In the genomic region with DNA sequence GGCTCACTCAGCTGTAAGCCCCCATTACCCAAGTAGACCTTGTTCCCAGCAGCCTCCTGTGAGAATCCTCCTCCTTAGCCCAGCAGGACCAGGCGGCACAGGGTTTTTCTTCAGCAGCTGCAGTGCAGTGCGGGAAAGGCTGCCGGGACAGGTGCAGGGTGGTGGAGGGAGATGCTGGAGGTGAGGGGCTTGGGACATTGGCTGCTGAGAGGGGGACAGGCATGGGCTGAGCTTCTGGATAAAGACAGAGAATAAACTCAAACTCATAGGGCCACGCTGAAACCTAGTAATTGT, we compare ENCODE assay signal across 18 cellular contexts.
A peak's percentile ranks its signal among the peaks of the same experiment; 100 is the strongest.
DNase-seq lines count a peak whose midpoint lies in the region; ATAC-seq, FAIRE-seq and TF ChIP-seq lines count a peak whose summit lies in the region.
"Had no signal": no experiment of that assay in that cellular context is flagged by ENCODE, and none has a peak within 500 bp of the region (broad histone marks: within the 10 kb centered on the region; RNA-seq: fewer than 3 reads in every experiment).

No MANE protein-coding gene starts in this region.

- no peak overlapping the region for H4K91ac ChIP-seq in H1 (replicated peaks; ENCODE audit: insufficient read length, low read length)

- H3K23me2 ChIP-seq in H1 (ENCODE audit: low read depth, low read length) = no peaks in the 10 kb centered on the region

- H3K18ac ChIP-seq in H1 (ENCODE audit: extremely low read depth, low read length) = no peak overlapping the region

- peak overlapping the region; percentile 15; the same call in 1 of the 2 replicates for H4K8ac ChIP-seq in H1 (ENCODE audit: extremely low read depth, insufficient read depth, low read length)

- H4K5ac ChIP-seq in H1 (ENCODE audit: insufficient read length, low read depth, low read length) = no peak overlapping the region

- no peak for FAIRE-seq in H1 (lab: Jason Lieb, UNC)
- FAIRE-seq: GM18507 had no signal

- H3K36me3 ChIP-seq in H1 (ENCODE audit: control insufficient read depth in 2 of 4, insufficient read depth in 4 of 4, low read length in 3 of 4) = peaks cover 0 to 4% (median 0%) of the 10 kb centered on the region in 4 experiments; a peak in 2 of 8 replicates
- H3K36me3 ChIP-seq in stomach = no peaks in the 10 kb centered on the region
- H3K36me3 ChIP-seq in esophagus muscularis mucosa = no peaks in the 10 kb centered on the region
- H3K36me3 ChIP-seq: SJSA1 had no signal

- H3K4me1 ChIP-seq in H1 (replicated peaks in 1 of 4; ENCODE audit: control insufficient read depth in 3 of 4, insufficient read depth in 4 of 4, low read length in 3 of 4) = peaks cover 0 to 8% (median 0%) of the 10 kb centered on the region in 4 experiments; a peak in 2 of 7 replicates
- H3K4me1 ChIP-seq in stomach = no peaks in the 10 kb centered on the region
- H3K4me1 ChIP-seq in esophagus muscularis mucosa = no peaks in the 10 kb centered on the region
- H3K4me1 ChIP-seq: SJSA1 had no signal

- no peak overlapping the region for H3K4me2 ChIP-seq in H1 (ENCODE audit: insufficient read depth in 1 of 2, low read depth in 2 of 2, low read length in 2 of 2)
- H3K4me2 ChIP-seq: KMS-11 had no signal

- ATAC-seq in GM21786 (IDR thresholded peaks at IDR 0.05; ENCODE audit: unreplicated experiment) = no peak

- no peak overlapping the region for H2BK15ac ChIP-seq in H1 (ENCODE audit: low read length)

- H4K20me1 ChIP-seq in H1 (replicated peaks in 1 of 2; ENCODE audit: control insufficient read depth in 1 of 2, insufficient read depth in 2 of 2, low read length in 2 of 2) = peaks cover 2 to 6% of the 10 kb centered on the region in 2 experiments

- H2BK120ac ChIP-seq in H1 (replicated peaks; ENCODE audit: low read depth, low read length) = no peak overlapping the region

- H3K9me3 ChIP-seq in H1 (ENCODE audit: insufficient read depth in 2 of 2, low read depth in 1 of 2, low read length in 1 of 2) (peaks cover 26 to 71% of the 10 kb centered on the region in 2 experiments; a peak in 3 of 4 replicates), stomach (no peaks in the 10 kb centered on the region), esophagus muscularis mucosa (no peaks in the 10 kb centered on the region)
- H3K9me3 ChIP-seq: SJSA1 had no signal

- CTCF ChIA-PET in H1 (lab: Charles Lee; ENCODE audit: partially characterized antibody) = interaction anchor here (1.5 kb wide), 1 partner anchor 173 kb away, joined by 4 read pairs; no protein-coding TSS in a partner anchor

- no peak overlapping the region for H3K23ac ChIP-seq in H1 (ENCODE audit: insufficient read length)

- intact Hi-C loops in stomach (cut with DNase I; ENCODE audit: low total_unique reads) = no loop called here
- intact Hi-C loops in esophagus muscularis mucosa (cut with DNase I) = no loop called here

- H3K9ac ChIP-seq in H1 (replicated peaks in 1 of 4; ENCODE audit: extremely low read depth in 1 of 4, low read depth in 3 of 4, low read length in 3 of 4) = no peak overlapping the region
- H3K9ac ChIP-seq: KMS-11 had no signal

- TF ChIP-seq POLR2A in H1 (IDR thresholded peaks at IDR 0.05; ENCODE audit: control extremely low read depth in 1 of 2, low read depth in 2 of 2, low read length in 2 of 2) (no peak), stomach (IDR thresholded peaks at IDR 0.05) (no peak), esophagus muscularis mucosa (IDR thresholded peaks at IDR 0.05; ENCODE audit: low read depth) (no peak)

- H3K79me1 ChIP-seq in H1 (ENCODE audit: low read depth, low read length) = no peaks in the 10 kb centered on the region

- no peak overlapping the region for H2AFZ ChIP-seq in H1 (ENCODE audit: low read length)

- H2BK12ac ChIP-seq in H1 (ENCODE audit: low read depth, low read length) = no peak overlapping the region; the same call in 1 of the 2 replicates

- no peak for TF ChIP-seq RAD21 in H1 (IDR thresholded peaks at IDR 0.05 in 1 of 2, conservative IDR thresholded peaks at IDR 0.05 in 1 of 2; ENCODE audit: low read depth in 2 of 2, low read length in 2 of 2)

- no peak overlapping the region for H2BK5ac ChIP-seq in H1 (ENCODE audit: low read depth, low read length)

- H3K4me3 ChIP-seq in H1 (ENCODE audit: extremely low read depth in 1 of 4, insufficient read depth in 2 of 4, low read depth in 3 of 4, low read length in 4 of 4) (no peak overlapping the region), stomach (no peak overlapping the region), esophagus muscularis mucosa (no peak overlapping the region)
- H3K4me3 ChIP-seq: SJSA1 had no signal

- H3K27me3 ChIP-seq in H1 (replicated peaks in 1 of 4; ENCODE audit: control insufficient read depth in 3 of 4, extremely low read depth in 1 of 4, insufficient read depth in 3 of 4, low read length in 3 of 4) = no peaks in the 10 kb centered on the region
- peaks cover 0 to 35% (median 4%) of the 10 kb centered on the region in 3 donors for H3K27me3 ChIP-seq in stomach
- peaks cover 0 to 49% (median 0%) of the 10 kb centered on the region in 4 donors for H3K27me3 ChIP-seq in esophagus muscularis mucosa
- H3K27me3 ChIP-seq: SJSA1 had no signal

- in situ Hi-C loops in GM13976 (cut with MboI; ENCODE audit: low sequenced_read_pairs, unreplicated experiment) = no loop called here

- H3K56ac ChIP-seq in H1 (replicated peaks; ENCODE audit: insufficient read length, low read depth, low read length) = no peak overlapping the region

- H3K27ac ChIP-seq in H1 (ENCODE audit: low read depth, low read length) = no peak overlapping the region
- no peak overlapping the region for H3K27ac ChIP-seq in stomach
- H3K27ac ChIP-seq in esophagus muscularis mucosa (replicated peaks in 1 of 4) = no peak overlapping the region
- H3K27ac ChIP-seq: KMS-11, RWPE1, SJSA1 had no signal

- TF ChIP-seq EP300 in H1 (IDR thresholded peaks at IDR 0.05; ENCODE audit: borderline replicate concordance in 1 of 2, low read depth in 2 of 2, low read length in 2 of 2) (no peak), stomach (IDR thresholded peaks at IDR 0.05) (no peak), esophagus muscularis mucosa (IDR thresholded peaks at IDR 0.05) (no peak)

- 75% methylated on average over 4 of the region's 4 CpGs; no CpG with 5 or more reads in 1 of the 2 experiments for WGBS in H1 (ENCODE audit: extremely low coverage in 1 of 2, insufficient coverage in 1 of 2, insufficient read length in 1 of 2, insufficient replicate concordance in 2 of 2, low coverage in 1 of 2, low lambda C conversion rate in 2 of 2, missing lambda C conversion rate in 1 of 2), 2 experiments
- WGBS in stomach, 5 donors = 81 to 96% (median 91%) methylated on average over 4 of the region's 4 CpGs
- 93% methylated on average over 4 of the region's 4 CpGs for WGBS in esophagus muscularis mucosa

- no peak overlapping the region for H3K14ac ChIP-seq in H1 (ENCODE audit: insufficient read length)

- H3K79me2 ChIP-seq in H1 (ENCODE audit: control insufficient read depth in 1 of 2, insufficient read depth in 2 of 2, low read length in 2 of 2) = no peaks in the 10 kb centered on the region

- H2BK20ac ChIP-seq in H1 (ENCODE audit: low read length) = no peak overlapping the region

- TF ChIP-seq CTCF in GM13976 (IDR thresholded peaks at IDR 0.05; ENCODE audit: borderline replicate concordance, control extremely low read depth, extremely low read depth, insufficient read depth, missing control alignments) (no peak), H1 (IDR thresholded peaks at IDR 0.05; ENCODE audit: control extremely low read depth in 1 of 3, insufficient read depth in 1 of 3, low read depth in 1 of 3, low read length in 3 of 3) (no peak), stomach (IDR thresholded peaks at IDR 0.05) (no peak), esophagus muscularis mucosa (IDR thresholded peaks at IDR 0.05) (no peak)

- POLR2A ChIA-PET in H1 (lab: Charles Lee; ENCODE audit: partially characterized antibody) = no interaction called here

- no peak overlapping the region for H3K4ac ChIP-seq in H1 (replicated peaks; ENCODE audit: insufficient read length, low read depth, low read length)

- DNase-seq in D341Med (ENCODE audit: low spot score) (peak; percentile 21), GM13976 (ENCODE audit: low spot score) (peak; percentile 12), H1 (ENCODE audit: low read depth in 1 of 2, low spot score in 2 of 2) (peak in 1 of 2 experiments; percentile 37), stomach (peak; percentile 7), esophagus muscularis mucosa (ENCODE audit: extremely low spot score) (no peak)
- no peak for DNase-seq in activated naive CD4-positive, alpha-beta T cell treated with Interleukin-2 at 50 U/mL for 16 hours
- DNase-seq: Calu3; CD4-positive, alpha-beta memory T cell; DMS79 treated with DMSO at 0.1 percent for 48 hours; GOT3; NCI-H1436; NCI-H2029 treated with DMSO at 0.1 percent for 48 hours; NCI-H774 had no signal

- no peak overlapping the region for H2AK5ac ChIP-seq in H1 (ENCODE audit: low read depth, low read length)

TF ChIP-seq in H1, 55 proteins besides CTCF, POLR2A, EP300 and RAD21:
- no peak for TF ChIP-seq MAFK (IDR thresholded peaks at IDR 0.05; ENCODE audit: low read depth, low read length)
- TF ChIP-seq SRF (IDR thresholded peaks at IDR 0.05; ENCODE audit: low read depth, low read length) = no peak
- TF ChIP-seq PHF8 (conservative IDR thresholded peaks at IDR 0.05; ENCODE audit: low read depth, low read length) = no peak
- TF ChIP-seq CBX8 (IDR thresholded peaks at IDR 0.05; ENCODE audit: borderline replicate concordance, low read depth, low read length) = no peak
- TF ChIP-seq YY1 (IDR thresholded peaks at IDR 0.05; ENCODE audit: low read depth, low read length) = no peak
- TF ChIP-seq CREB1 (IDR thresholded peaks at IDR 0.05) = no peak
- TF ChIP-seq CEBPB (IDR thresholded peaks at IDR 0.05; ENCODE audit: low read depth, low read length) = no peak
- TF ChIP-seq RXRA (IDR thresholded peaks at IDR 0.05; ENCODE audit: insufficient read depth, low read depth, low read length) = no peak
- TF ChIP-seq BCL11A (IDR thresholded peaks at IDR 0.05; ENCODE audit: low read depth in 2 of 2, low read length in 2 of 2) = no peak
- TF ChIP-seq BRCA1 (IDR thresholded peaks at IDR 0.05; ENCODE audit: low read depth, low read length) = no peak
- TF ChIP-seq SP1 (IDR thresholded peaks at IDR 0.05; ENCODE audit: low read depth, low read length) = no peak
- TF ChIP-seq CHD1 (IDR thresholded peaks at IDR 0.05; ENCODE audit: low read depth, low read length) = no peak
- TF ChIP-seq ASH2L (IDR thresholded peaks at IDR 0.05; ENCODE audit: low read length) = no peak
- no peak for TF ChIP-seq RFX5 (IDR thresholded peaks at IDR 0.05; ENCODE audit: borderline replicate concordance, low read depth, low read length)
- TF ChIP-seq CHD2 (IDR thresholded peaks at IDR 0.05; ENCODE audit: low read length) = no peak
- no peak for TF ChIP-seq RBBP5 (IDR thresholded peaks at IDR 0.05; ENCODE audit: borderline replicate concordance, low read depth, low read length)
- no peak for TF ChIP-seq KDM4A (IDR thresholded peaks at IDR 0.05; ENCODE audit: low read depth, low read length, severe bottlenecking)
- TF ChIP-seq GABPA (IDR thresholded peaks at IDR 0.05; ENCODE audit: borderline replicate concordance, insufficient read depth, low read length) = no peak

Comparison
In these comparisons a context has a peak if more than half of its experiments do, and no peak if none do; other contexts are left out.
1. DNase-seq: peak in D341Med (single experiment), GM13976 (single experiment) and stomach (single experiment); none in esophagus muscularis mucosa (single experiment) and activated naive CD4-positive, alpha-beta T cell treated with Interleukin-2 at 50 U/mL for 16 hours (single experiment).